ENCODE assay signal across 9 cellular contexts in genomic region chr2:20430461-20431302, GRCh38. TPM values are rescaled to one million over a fixed set of nuclear protein-coding genes. Genes with fewer than 3 reads are reported as not detected.
A peak's percentile ranks its signal among the peaks of the same experiment; 100 is the strongest.
DNase-seq lines count a peak whose midpoint lies in the region; ATAC-seq, FAIRE-seq and TF ChIP-seq lines count a peak whose summit lies in the region.
"Had no signal": no experiment of that assay in that cellular context is flagged by ENCODE, and none has a peak within 500 bp of the region (broad histone marks: within the 10 kb centered on the region; RNA-seq: fewer than 3 reads in every experiment).

No MANE protein-coding gene starts in this region.

- FAIRE-seq in GM19239 (lab: Jason Lieb, UNC), result no peak

- no peaks in the 10 kb centered on the region for H3K36me3 Mint-ChIP-seq in activated T-cell treated with anti-CD3 and anti-CD28 coated beads, Interleukin-2, amount 50 U/mL, for 4 hours (ENCODE audit: insufficient read depth)
- no peaks in the 10 kb centered on the region for H3K36me3 Mint-ChIP-seq in natural killer cell treated with Interleukin-12 subunit alpha and Interleukin-12 subunit beta and Interleukin-15 and Interleukin-18, amount 100 ng/mL, for 72 hours
- no peaks in the 10 kb centered on the region for H3K36me3 Mint-ChIP-seq in mesothelial cell of epicardium
- H3K36me3 Mint-ChIP-seq: naive thymus-derived CD8-positive, alpha-beta T cell had no signal

- DNase-seq in activated T-cell treated with anti-CD3 and anti-CD28 coated beads, Interleukin-2, amount 50 U/mL, for 4 hours, result no peak
- no peak for DNase-seq in natural killer cell treated with Interleukin-12 subunit alpha and Interleukin-12 subunit beta and Interleukin-15 and Interleukin-18, amount 100 ng/mL, for 72 hours (ENCODE audit: low spot score)
- DNase-seq in inferior parietal cortex (ENCODE audit: extremely low spot score) (no peak), GM19239 (ENCODE audit: insufficient read length, low spot score) (no peak), mesothelial cell of epicardium (ENCODE audit: low spot score in 2 of 2, unreplicated experiment in 2 of 2) (no peak)
- DNase-seq: naive thymus-derived CD8-positive, alpha-beta T cell; NCI-H1092 had no signal

- H3K27me3 Mint-ChIP-seq in activated T-cell treated with anti-CD3 and anti-CD28 coated beads, Interleukin-2, amount 50 U/mL, for 4 hours (ENCODE audit: low read depth), result peaks cover 4% of the 10 kb centered on the region
- H3K27me3 Mint-ChIP-seq in natural killer cell treated with Interleukin-12 subunit alpha and Interleukin-12 subunit beta and Interleukin-15 and Interleukin-18, amount 100 ng/mL, for 72 hours, result peaks cover 0 to 2% of the 10 kb centered on the region in 2 donors
- H3K27me3 Mint-ChIP-seq in mesothelial cell of epicardium (ENCODE audit: low read depth), result peaks cover 4% of the 10 kb centered on the region

- H3K27ac Mint-ChIP-seq in natural killer cell treated with Interleukin-12 subunit alpha and Interleukin-12 subunit beta and Interleukin-15 and Interleukin-18, amount 100 ng/mL, for 72 hours, result no peak overlapping the region
- no peak overlapping the region for H3K27ac Mint-ChIP-seq in mesothelial cell of epicardium

- peak; percentile 40 for ATAC-seq in GM19025 (IDR thresholded peaks at IDR 0.05; ENCODE audit: low read depth, unreplicated experiment)
- ATAC-seq in HG02884 (IDR thresholded peaks at IDR 0.05; ENCODE audit: unreplicated experiment), result peak; percentile 60
- ATAC-seq in activated T-cell treated with anti-CD3 and anti-CD28 coated beads, Interleukin-2, amount 50 U/mL, for 4 hours, result peak; percentile 81 to 85
- ATAC-seq in natural killer cell treated with Interleukin-12 subunit alpha and Interleukin-12 subunit beta and Interleukin-15 and Interleukin-18, amount 100 ng/mL, for 72 hours, result peak; percentile 71 to 86
- ATAC-seq: naive thymus-derived CD8-positive, alpha-beta T cell had no signal

- no peaks in the 10 kb centered on the region for H3K9me3 Mint-ChIP-seq in activated T-cell treated with anti-CD3 and anti-CD28 coated beads, Interleukin-2, amount 50 U/mL, for 4 hours
- no peaks in the 10 kb centered on the region for H3K9me3 Mint-ChIP-seq in natural killer cell treated with Interleukin-12 subunit alpha and Interleukin-12 subunit beta and Interleukin-15 and Interleukin-18, amount 100 ng/mL, for 72 hours
- no peaks in the 10 kb centered on the region for H3K9me3 Mint-ChIP-seq in mesothelial cell of epicardium
- H3K9me3 Mint-ChIP-seq: naive thymus-derived CD8-positive, alpha-beta T cell had no signal

- no peak overlapping the region for H3K4me3 Mint-ChIP-seq in activated T-cell treated with anti-CD3 and anti-CD28 coated beads, Interleukin-2, amount 50 U/mL, for 4 hours
- peak overlapping the region; percentile 4 for H3K4me3 Mint-ChIP-seq in natural killer cell treated with Interleukin-12 subunit alpha and Interleukin-12 subunit beta and Interleukin-15 and Interleukin-18, amount 100 ng/mL, for 72 hours
- no peak overlapping the region for H3K4me3 Mint-ChIP-seq in mesothelial cell of epicardium
- H3K4me3 Mint-ChIP-seq: naive thymus-derived CD8-positive, alpha-beta T cell had no signal

- peaks cover 5% of the 10 kb centered on the region for H3K4me1 Mint-ChIP-seq in activated T-cell treated with anti-CD3 and anti-CD28 coated beads, Interleukin-2, amount 50 U/mL, for 4 hours (ENCODE audit: low read depth)
- peaks cover 16 to 18% of the 10 kb centered on the region in 2 donors for H3K4me1 Mint-ChIP-seq in natural killer cell treated with Interleukin-12 subunit alpha and Interleukin-12 subunit beta and Interleukin-15 and Interleukin-18, amount 100 ng/mL, for 72 hours (ENCODE audit: low read depth in 2 of 2)
- no peaks in the 10 kb centered on the region for H3K4me1 Mint-ChIP-seq in mesothelial cell of epicardium

- TF ChIP-seq CTCF in mesothelial cell of epicardium (IDR thresholded peaks at IDR 0.05; ENCODE audit: unreplicated experiment), result no peak

RNA-seq across cellular contexts. Expression of gene RHOB, which starts 16.2 kb away (rescaled TPM):
- total RNA-seq in activated T-cell treated with anti-CD3 and anti-CD28 coated beads, Interleukin-2, amount 50 U/mL, for 4 hours, result 10 to 100 TPM; 14.2 to 14.6 (median 14.2) TPM
- total RNA-seq in natural killer cell treated with Interleukin-12 subunit alpha and Interleukin-12 subunit beta and Interleukin-15 and Interleukin-18, amount 100 ng/mL, for 72 hours, result 10 to 100 TPM; 12.1 to 26.8 TPM
- total RNA-seq in mesothelial cell of epicardium, result 82.9 to 88.6 TPM (median 85.9 TPM) in 3 replicates
